Comparison of ENCODE assay signal across 26 cellular contexts in genomic region chr6:18204691-18205090, GRCh38.
"Had no signal": no experiment of that assay in that cellular context is flagged by ENCODE, and none has a peak within 500 bp of the region (broad histone marks: within the 10 kb centered on the region; RNA-seq: fewer than 3 reads in every experiment).

No MANE protein-coding gene starts in this region.

- H3K27ac ChIP-seq: left lung, lower lobe of right lung, pancreas, prostate gland, stomach, testis, tibial artery, vagina had no signal

- H3K4me1 ChIP-seq: left lung, lower lobe of right lung, pancreas, prostate gland, testis, vagina had no signal

- H3K27me3 ChIP-seq: left lung, pancreas, stomach, testis, tibial artery, vagina had no signal

- H3K9me3 ChIP-seq: left lung, lower lobe of right lung, pancreas, prostate gland, stomach, testis, tibial artery, vagina had no signal

- H3K4me1 Mint-ChIP-seq: naive thymus-derived CD4-positive, alpha-beta T cell; stimulated activated naive B cell treated with anti-CD40 and anti-IgM and Interleukin-4, amounts not matched to agents 10 μg/mL and 1 μg/mL and 100 μg/mL, for 72 hours had no signal

- H3K4me3 Mint-ChIP-seq: naive thymus-derived CD4-positive, alpha-beta T cell; natural killer cell treated with Interleukin-12 subunit alpha and Interleukin-12 subunit beta and Interleukin-15 and Interleukin-18, amount 100 ng/mL, for 72 hours; stimulated activated naive B cell treated with anti-CD40 and anti-IgM and Interleukin-4, amounts not matched to agents 10 μg/mL and 1 μg/mL and 100 μg/mL, for 72 hours had no signal

- H3K4me3 ChIP-seq: left lung, lower lobe of right lung, pancreas, prostate gland, stomach, testis, tibial artery, vagina had no signal

- ATAC-seq: left cardiac atrium; left lung; lower lobe of right lung; naive thymus-derived CD4-positive, alpha-beta T cell; natural killer cell treated with Interleukin-12 subunit alpha and Interleukin-12 subunit beta and Interleukin-15 and Interleukin-18, amount 100 ng/mL, for 72 hours; pancreas; right cardiac atrium; sciatic nerve; stimulated activated naive B cell treated with anti-CD40 and anti-IgM and Interleukin-4, amounts not matched to agents 10 μg/mL and 1 μg/mL and 100 μg/mL, for 72 hours; stimulated activated naive CD8-positive, alpha-beta T cell treated with anti-CD3 and anti-CD28 coated beads, Interleukin-15, Interleukin-2, amounts not matched to agents 100 U/mL and 50 U/mL, for 24 hours had no signal

- H3K36me3 ChIP-seq: prostate gland had no signal

- H3K9me3 Mint-ChIP-seq: naive thymus-derived CD4-positive, alpha-beta T cell; natural killer cell treated with Interleukin-12 subunit alpha and Interleukin-12 subunit beta and Interleukin-15 and Interleukin-18, amount 100 ng/mL, for 72 hours; stimulated activated naive B cell treated with anti-CD40 and anti-IgM and Interleukin-4, amounts not matched to agents 10 μg/mL and 1 μg/mL and 100 μg/mL, for 72 hours had no signal

- H3K27me3 Mint-ChIP-seq: naive thymus-derived CD4-positive, alpha-beta T cell; natural killer cell treated with Interleukin-12 subunit alpha and Interleukin-12 subunit beta and Interleukin-15 and Interleukin-18, amount 100 ng/mL, for 72 hours; stimulated activated naive B cell treated with anti-CD40 and anti-IgM and Interleukin-4, amounts not matched to agents 10 μg/mL and 1 μg/mL and 100 μg/mL, for 72 hours had no signal

- DNase-seq: hippocampal formation; kidney glomerular epithelial cell; left cardiac atrium; left lung; lower lobe of right lung; mammary epithelial cell; mesenchymal stem cell; naive thymus-derived CD4-positive, alpha-beta T cell; pancreas; posterior cingulate gyrus; retina; right cardiac atrium; stimulated activated CD4-positive, alpha-beta T cell treated with anti-CD3 and anti-CD28 coated beads, Interleukin-12 subunit alpha, Interleukin-12 subunit beta, amount 100 ng/mL, for 4 hours; stimulated activated CD4-positive, alpha-beta T cell treated with anti-CD3 and anti-CD28 coated beads, Interleukin-15, amount 100 ng/mL, for 24 hours; stimulated activated CD4-positive, alpha-beta T cell treated with anti-CD3 and anti-CD28 coated beads, Interleukin-2, amount 100 ng/mL, for 24 hours; stimulated activated CD4-positive, alpha-beta T cell treated with anti-CD3 and anti-CD28 coated beads, Interleukin-4, amount 100 ng/mL, for 1 hour; stimulated activated naive B cell treated with anti-CD40 and anti-IgM and Interleukin-4, amounts not matched to agents 10 μg/mL and 1 μg/mL and 100 μg/mL, for 72 hours; stimulated activated naive CD8-positive, alpha-beta T cell treated with anti-CD3 and anti-CD28 coated beads, Interleukin-15, Interleukin-2, amounts not matched to agents 100 U/mL and 50 U/mL, for 24 hours; stomach; testis; tibial artery; trophoblast cell had no signal

- H3K27ac Mint-ChIP-seq: naive thymus-derived CD4-positive, alpha-beta T cell; natural killer cell treated with Interleukin-12 subunit alpha and Interleukin-12 subunit beta and Interleukin-15 and Interleukin-18, amount 100 ng/mL, for 72 hours; stimulated activated naive B cell treated with anti-CD40 and anti-IgM and Interleukin-4, amounts not matched to agents 10 μg/mL and 1 μg/mL and 100 μg/mL, for 72 hours had no signal
